16 cellular contexts compared by ENCODE assay signal in genomic region chr3:128730521-128730920, GRCh38. TPM values are rescaled to one million over a fixed set of nuclear protein-coding genes. Genes with fewer than 3 reads are reported as not detected.
A peak's percentile ranks its signal among the peaks of the same experiment; 100 is the strongest.
DNase-seq lines count a peak whose midpoint lies in the region; ATAC-seq and TF ChIP-seq lines count a peak whose summit lies in the region.
"Had no signal": no experiment of that assay in that cellular context is flagged by ENCODE, and none has a peak within 500 bp of the region (broad histone marks: within the 10 kb centered on the region; RNA-seq: fewer than 3 reads in every experiment).

No MANE protein-coding gene starts in this region.

- POLR2A ChIA-PET in activated B cell treated with CpG ODN at 0.5 μM for 24 hours (lab: Charles Lee): no interaction called here

- H3K27me3 ChIP-seq in spleen (replicated peaks in 1 of 7): no peaks in the 10 kb centered on the region

- 58 to 71% (median 63%) methylated on average over 2 of the region's 2 CpGs for WGBS in spleen, 5 donors

- H3K36me3 ChIP-seq in spleen (peaks cover 0 to 8% (median 0%) of the 10 kb centered on the region in 6 donors), mucosa of descending colon (ENCODE audit: low read depth) (no peaks in the 10 kb centered on the region)
- H3K36me3 ChIP-seq: lower lobe of right lung had no signal

- peaks cover 19% of the 10 kb centered on the region for H3K36me3 Mint-ChIP-seq in activated naive CD4-positive, alpha-beta T cell treated with anti-CD3 and anti-CD28 coated beads, Interleukin-2, amount 50 U/mL, for 24 hours
- peaks cover 30% of the 10 kb centered on the region for H3K36me3 Mint-ChIP-seq in activated B cell treated with CpG ODN at 0.5 μM for 24 hours (ENCODE audit: low read depth)

- no peak for TF ChIP-seq POLR2A in spleen (IDR thresholded peaks at IDR 0.05)

- H3K27ac ChIP-seq in spleen: peak overlapping the region in 5 of 8 donors; percentile 3 to 57 (median 16)
- H3K27ac ChIP-seq: lower lobe of right lung, parathyroid adenoma had no signal

- H3K9me3 Mint-ChIP-seq in activated naive CD4-positive, alpha-beta T cell treated with anti-CD3 and anti-CD28 coated beads, Interleukin-2, amount 50 U/mL, for 24 hours: no peaks in the 10 kb centered on the region
- no peaks in the 10 kb centered on the region for H3K9me3 Mint-ChIP-seq in activated B cell treated with CpG ODN at 0.5 μM for 24 hours

- no peaks in the 10 kb centered on the region for H3K27me3 Mint-ChIP-seq in activated naive CD4-positive, alpha-beta T cell treated with anti-CD3 and anti-CD28 coated beads, Interleukin-2, amount 50 U/mL, for 24 hours
- H3K27me3 Mint-ChIP-seq in activated B cell treated with CpG ODN at 0.5 μM for 24 hours: no peaks in the 10 kb centered on the region

- ATAC-seq in activated B cell treated with CpG ODN at 0.5 μM for 24 hours (ENCODE audit: low read depth) (no peak), mucosa of descending colon (no peak)
- ATAC-seq: lower lobe of right lung had no signal

- no peak for TF ChIP-seq CTCF in activated B cell treated with CpG ODN at 0.5 μM for 24 hours (IDR thresholded peaks at IDR 0.05)
- no peak for TF ChIP-seq CTCF in fibroblast of pulmonary artery (IDR thresholded peaks at IDR 0.05; ENCODE audit: low read length, missing control alignments)
- no peak for TF ChIP-seq CTCF in spleen (IDR thresholded peaks at IDR 0.05 in 8 of 11, conservative IDR thresholded peaks at IDR 0.05 in 3 of 11)
- TF ChIP-seq CTCF in mucosa of descending colon (IDR thresholded peaks at IDR 0.05): no peak

- CTCF ChIA-PET in activated B cell treated with CpG ODN at 0.5 μM for 24 hours (lab: Charles Lee): interaction anchor here (0.5 kb wide), 1 partner anchor 39 kb away, joined by 4 read pairs; no protein-coding TSS in a partner anchor

- intact Hi-C loops in activated B cell treated with CpG ODN at 0.5 μM for 24 hours (cut with micrococcal nuclease): no loop called here
- intact Hi-C loops in spleen (cut with DNase I; ENCODE audit: low total_unique reads): no loop called here
- intact Hi-C loops in mucosa of descending colon (cut with DNase I, micrococcal nuclease): no loop called here

- DNase-seq in activated naive CD4-positive, alpha-beta T cell treated with anti-CD3 and anti-CD28 coated beads, Interleukin-2, amount 50 U/mL, for 16 hours: no peak
- no peak for DNase-seq in activated B cell treated with CpG ODN at 0.5 μM for 24 hours
- peak; percentile 12 for DNase-seq in fibroblast of pulmonary artery (ENCODE audit: low read depth)
- DNase-seq in spleen: no peak
- DNase-seq in activated gamma-delta T cell treated with Interleukin-2 at 50 U/mL for 16 hours: no peak
- DNase-seq in mucosa of descending colon: no peak
- no peak for DNase-seq in globus pallidus (ENCODE audit: low spot score)
- DNase-seq: activated CD8-positive, alpha-beta memory T cell treated with anti-CD3 and anti-CD28 coated beads, Interleukin-2, amount 50 U/mL, for 48 hours; GOT3; lower lobe of right lung; NCI-H2081; NCI-H82; Right ventricle myocardium superior; stimulated activated CD4-positive, alpha-beta T cell treated with anti-CD3 and anti-CD28 coated beads, Interleukin-2, amount 100 ng/mL, for 48 hours had no signal

- H3K4me1 ChIP-seq in spleen (peaks cover 56 to 92% (median 89%) of the 10 kb centered on the region in 6 donors), mucosa of descending colon (ENCODE audit: low read depth) (peaks cover 32% of the 10 kb centered on the region)

- H3K4me3 ChIP-seq in fibroblast of pulmonary artery (replicated peaks; ENCODE audit: low read depth, low read length) (no peak overlapping the region), spleen (no peak overlapping the region), mucosa of descending colon (no peak overlapping the region)
- H3K4me3 ChIP-seq: lower lobe of right lung had no signal

- peak overlapping the region; percentile 47 for H3K4me3 Mint-ChIP-seq in activated naive CD4-positive, alpha-beta T cell treated with anti-CD3 and anti-CD28 coated beads, Interleukin-2, amount 50 U/mL, for 24 hours
- H3K4me3 Mint-ChIP-seq in activated B cell treated with CpG ODN at 0.5 μM for 24 hours: peak overlapping the region; percentile 15

- H3K9me3 ChIP-seq in spleen (no peaks in the 10 kb centered on the region), mucosa of descending colon (no peaks in the 10 kb centered on the region)
- H3K9me3 ChIP-seq: lower lobe of right lung had no signal

- peak overlapping the region; percentile 72 for H3K27ac Mint-ChIP-seq in activated naive CD4-positive, alpha-beta T cell treated with anti-CD3 and anti-CD28 coated beads, Interleukin-2, amount 50 U/mL, for 24 hours
- peak overlapping the region; percentile 24 for H3K27ac Mint-ChIP-seq in activated B cell treated with CpG ODN at 0.5 μM for 24 hours

- H3K4me1 Mint-ChIP-seq in activated naive CD4-positive, alpha-beta T cell treated with anti-CD3 and anti-CD28 coated beads, Interleukin-2, amount 50 U/mL, for 24 hours: peaks cover 83% of the 10 kb centered on the region
- peaks cover 91% of the 10 kb centered on the region for H3K4me1 Mint-ChIP-seq in activated B cell treated with CpG ODN at 0.5 μM for 24 hours

RNA-seq across cellular contexts. Expression of gene RAB7A, which starts 4.5 kb away (rescaled TPM):
- total RNA-seq in activated B cell treated with CpG ODN at 0.5 μM for 24 hours (169 and 190 TPM in 2 replicates), spleen (100 to 1,000 TPM; 133 to 227 (median 199) TPM), mucosa of descending colon (100 to 1,000 TPM; 237 to 302 (median 265) TPM)
- polyA plus RNA-seq in spleen: 100 to 1,000 TPM in 2 of 3 donors, 10 to 100 TPM in 1; 82.3 to 150 (median 114) TPM
